ENCODE assay signal across 1 cellular context in the genomic region with DNA sequence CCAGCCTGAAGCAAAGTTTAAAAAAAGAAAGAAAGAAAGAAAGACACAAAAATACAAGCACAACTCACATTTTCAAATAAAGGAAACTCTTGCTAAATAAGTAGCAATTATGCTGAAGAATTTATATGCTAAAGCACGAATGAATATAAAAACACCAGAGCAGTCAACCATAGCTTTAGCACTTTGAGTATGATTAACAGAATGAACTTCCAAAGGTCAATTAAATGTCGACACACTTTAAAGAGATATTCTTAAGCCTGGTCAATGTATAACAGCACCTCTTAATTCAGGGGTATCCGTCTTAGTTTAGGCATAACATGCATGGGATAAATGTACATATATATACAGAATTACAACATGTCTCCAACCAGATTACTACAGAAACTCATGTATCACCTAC.
TF ChIP-seq lines count a peak whose summit lies in the region.

No MANE protein-coding gene starts in this region.

TF ChIP-seq in A549, 52 proteins besides CTCF, POLR2A, EP300 and RAD21 (continued from another document):
- TF ChIP-seq, protein P1, sequence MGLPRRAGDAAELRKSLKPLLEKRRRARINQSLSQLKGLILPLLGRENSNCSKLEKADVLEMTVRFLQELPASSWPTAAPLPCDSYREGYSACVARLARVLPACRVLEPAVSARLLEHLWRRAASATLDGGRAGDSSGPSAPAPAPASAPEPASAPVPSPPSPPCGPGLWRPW (IDR thresholded peaks at IDR 0.05) = no peak
- TF ChIP-seq RFX5 (IDR thresholded peaks at IDR 0.05) (no peak), ZFP36 (IDR thresholded peaks at IDR 0.05; ENCODE audit: borderline replicate concordance, partially characterized antibody) (no peak), PHF8 (IDR thresholded peaks at IDR 0.05; ENCODE audit: borderline replicate concordance, low read depth) (no peak), POLR2AphosphoS2 (conservative IDR thresholded peaks at IDR 0.05; ENCODE audit: low read length) (no peak)
